ENCODE assay signal across 3 cellular contexts in the genomic region with DNA sequence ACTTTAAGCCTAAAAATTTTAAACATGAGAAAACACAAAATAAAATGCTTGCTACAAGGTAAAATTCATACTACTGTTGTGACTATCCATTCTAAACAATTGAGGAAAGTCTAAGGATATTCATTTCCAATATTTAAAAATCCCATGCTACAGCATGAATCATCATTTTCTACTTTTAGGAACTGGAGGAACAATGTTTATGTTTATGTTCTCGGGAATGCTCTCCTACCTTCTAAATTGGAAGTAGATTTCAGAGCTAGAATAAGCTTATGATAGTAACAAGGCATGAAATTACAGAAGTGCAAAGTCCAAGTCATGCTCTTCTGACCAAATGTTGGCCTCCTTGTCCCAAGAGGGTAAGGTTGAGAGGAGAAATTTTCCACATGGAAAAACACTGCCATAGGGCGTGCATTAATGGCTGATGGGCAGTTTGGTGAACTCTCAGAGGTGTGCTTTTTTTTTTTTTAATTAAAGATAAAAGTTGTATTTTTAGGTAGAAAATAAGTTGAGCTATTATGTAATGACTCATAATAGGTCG.
A peak's percentile ranks its signal among the peaks of the same experiment; 100 is the strongest.
TF ChIP-seq lines count a peak whose summit lies in the region.

No MANE protein-coding gene starts in this region.

TF ChIP-seq in A549, 52 proteins besides CTCF, POLR2A, EP300 and RAD21:
- TF ChIP-seq KDM5A (IDR thresholded peaks at IDR 0.05) (no peak), POLR2AphosphoS2 (conservative IDR thresholded peaks at IDR 0.05; ENCODE audit: low read length) (no peak), ZC3H11A (IDR thresholded peaks at IDR 0.05) (no peak), ZFP36 (IDR thresholded peaks at IDR 0.05; ENCODE audit: borderline replicate concordance, partially characterized antibody) (no peak), RCOR1 (IDR thresholded peaks at IDR 0.05; ENCODE audit: low read depth, low read length) (no peak), RARB (CRISPR knock-in tag; IDR thresholded peaks at IDR 0.05) (no peak), HOXB5 (CRISPR knock-in tag; IDR thresholded peaks at IDR 0.05) (no peak), JUNB (IDR thresholded peaks at IDR 0.05) (no peak), TFCP2L1 (CRISPR knock-in tag; IDR thresholded peaks at IDR 0.05) (no peak), BHLHE40 (IDR thresholded peaks at IDR 0.05; ENCODE audit: low read depth, low read length) (no peak), GATA3 (IDR thresholded peaks at IDR 0.05; ENCODE audit: borderline replicate concordance) (no peak), SMC3 (IDR thresholded peaks at IDR 0.05) (no peak), ESRRA (IDR thresholded peaks at IDR 0.05; ENCODE audit: borderline replicate concordance, low read length) (no peak), PHF8 (IDR thresholded peaks at IDR 0.05; ENCODE audit: borderline replicate concordance, low read depth) (no peak), USF2 (IDR thresholded peaks at IDR 0.05) (no peak)

TF ChIP-seq in IMR-90, 13 proteins besides CTCF, POLR2A, EP300 and RAD21:
- TF ChIP-seq MXI1 (IDR thresholded peaks at IDR 0.05; ENCODE audit: borderline replicate concordance, low read depth, low read length) (no peak), ELK1 (IDR thresholded peaks at IDR 0.05; ENCODE audit: borderline replicate concordance, low read depth, low read length) (no peak), NFE2L2 (IDR thresholded peaks at IDR 0.05; ENCODE audit: low read depth, low read length) (peak; percentile 69), CEBPB (IDR thresholded peaks at IDR 0.05; ENCODE audit: low read depth, low read length) (no peak), RCOR1 (IDR thresholded peaks at IDR 0.05; ENCODE audit: insufficient replicate concordance, low read length) (no peak)

TF ChIP-seq in GM23338, 12 proteins besides CTCF, POLR2A, EP300 and RAD21:
- TF ChIP-seq ZNF331 (CRISPR knock-in tag; IDR thresholded peaks at IDR 0.05; ENCODE audit: low read depth) (no peak), REST (IDR thresholded peaks at IDR 0.05; ENCODE audit: unreplicated experiment) (no peak), CREB1 (CRISPR knock-in tag; IDR thresholded peaks at IDR 0.05; ENCODE audit: low read depth) (no peak), POLR2AphosphoS5 (IDR thresholded peaks at IDR 0.05; ENCODE audit: low read depth) (no peak), JUNB (IDR thresholded peaks at IDR 0.05; ENCODE audit: unreplicated experiment) (no peak), STAT1 (IDR thresholded peaks at IDR 0.05; ENCODE audit: unreplicated experiment) (no peak), ZNF114 (CRISPR knock-in tag; IDR thresholded peaks at IDR 0.05) (no peak), NANOG (IDR thresholded peaks at IDR 0.05; ENCODE audit: borderline replicate concordance) (no peak), EZH2 (IDR thresholded peaks at IDR 0.05; ENCODE audit: low read depth, unreplicated experiment) (no peak), EZH2phosphoT487 (IDR thresholded peaks at IDR 0.05; ENCODE audit: unreplicated experiment) (no peak)
- TF ChIP-seq, protein P1, sequence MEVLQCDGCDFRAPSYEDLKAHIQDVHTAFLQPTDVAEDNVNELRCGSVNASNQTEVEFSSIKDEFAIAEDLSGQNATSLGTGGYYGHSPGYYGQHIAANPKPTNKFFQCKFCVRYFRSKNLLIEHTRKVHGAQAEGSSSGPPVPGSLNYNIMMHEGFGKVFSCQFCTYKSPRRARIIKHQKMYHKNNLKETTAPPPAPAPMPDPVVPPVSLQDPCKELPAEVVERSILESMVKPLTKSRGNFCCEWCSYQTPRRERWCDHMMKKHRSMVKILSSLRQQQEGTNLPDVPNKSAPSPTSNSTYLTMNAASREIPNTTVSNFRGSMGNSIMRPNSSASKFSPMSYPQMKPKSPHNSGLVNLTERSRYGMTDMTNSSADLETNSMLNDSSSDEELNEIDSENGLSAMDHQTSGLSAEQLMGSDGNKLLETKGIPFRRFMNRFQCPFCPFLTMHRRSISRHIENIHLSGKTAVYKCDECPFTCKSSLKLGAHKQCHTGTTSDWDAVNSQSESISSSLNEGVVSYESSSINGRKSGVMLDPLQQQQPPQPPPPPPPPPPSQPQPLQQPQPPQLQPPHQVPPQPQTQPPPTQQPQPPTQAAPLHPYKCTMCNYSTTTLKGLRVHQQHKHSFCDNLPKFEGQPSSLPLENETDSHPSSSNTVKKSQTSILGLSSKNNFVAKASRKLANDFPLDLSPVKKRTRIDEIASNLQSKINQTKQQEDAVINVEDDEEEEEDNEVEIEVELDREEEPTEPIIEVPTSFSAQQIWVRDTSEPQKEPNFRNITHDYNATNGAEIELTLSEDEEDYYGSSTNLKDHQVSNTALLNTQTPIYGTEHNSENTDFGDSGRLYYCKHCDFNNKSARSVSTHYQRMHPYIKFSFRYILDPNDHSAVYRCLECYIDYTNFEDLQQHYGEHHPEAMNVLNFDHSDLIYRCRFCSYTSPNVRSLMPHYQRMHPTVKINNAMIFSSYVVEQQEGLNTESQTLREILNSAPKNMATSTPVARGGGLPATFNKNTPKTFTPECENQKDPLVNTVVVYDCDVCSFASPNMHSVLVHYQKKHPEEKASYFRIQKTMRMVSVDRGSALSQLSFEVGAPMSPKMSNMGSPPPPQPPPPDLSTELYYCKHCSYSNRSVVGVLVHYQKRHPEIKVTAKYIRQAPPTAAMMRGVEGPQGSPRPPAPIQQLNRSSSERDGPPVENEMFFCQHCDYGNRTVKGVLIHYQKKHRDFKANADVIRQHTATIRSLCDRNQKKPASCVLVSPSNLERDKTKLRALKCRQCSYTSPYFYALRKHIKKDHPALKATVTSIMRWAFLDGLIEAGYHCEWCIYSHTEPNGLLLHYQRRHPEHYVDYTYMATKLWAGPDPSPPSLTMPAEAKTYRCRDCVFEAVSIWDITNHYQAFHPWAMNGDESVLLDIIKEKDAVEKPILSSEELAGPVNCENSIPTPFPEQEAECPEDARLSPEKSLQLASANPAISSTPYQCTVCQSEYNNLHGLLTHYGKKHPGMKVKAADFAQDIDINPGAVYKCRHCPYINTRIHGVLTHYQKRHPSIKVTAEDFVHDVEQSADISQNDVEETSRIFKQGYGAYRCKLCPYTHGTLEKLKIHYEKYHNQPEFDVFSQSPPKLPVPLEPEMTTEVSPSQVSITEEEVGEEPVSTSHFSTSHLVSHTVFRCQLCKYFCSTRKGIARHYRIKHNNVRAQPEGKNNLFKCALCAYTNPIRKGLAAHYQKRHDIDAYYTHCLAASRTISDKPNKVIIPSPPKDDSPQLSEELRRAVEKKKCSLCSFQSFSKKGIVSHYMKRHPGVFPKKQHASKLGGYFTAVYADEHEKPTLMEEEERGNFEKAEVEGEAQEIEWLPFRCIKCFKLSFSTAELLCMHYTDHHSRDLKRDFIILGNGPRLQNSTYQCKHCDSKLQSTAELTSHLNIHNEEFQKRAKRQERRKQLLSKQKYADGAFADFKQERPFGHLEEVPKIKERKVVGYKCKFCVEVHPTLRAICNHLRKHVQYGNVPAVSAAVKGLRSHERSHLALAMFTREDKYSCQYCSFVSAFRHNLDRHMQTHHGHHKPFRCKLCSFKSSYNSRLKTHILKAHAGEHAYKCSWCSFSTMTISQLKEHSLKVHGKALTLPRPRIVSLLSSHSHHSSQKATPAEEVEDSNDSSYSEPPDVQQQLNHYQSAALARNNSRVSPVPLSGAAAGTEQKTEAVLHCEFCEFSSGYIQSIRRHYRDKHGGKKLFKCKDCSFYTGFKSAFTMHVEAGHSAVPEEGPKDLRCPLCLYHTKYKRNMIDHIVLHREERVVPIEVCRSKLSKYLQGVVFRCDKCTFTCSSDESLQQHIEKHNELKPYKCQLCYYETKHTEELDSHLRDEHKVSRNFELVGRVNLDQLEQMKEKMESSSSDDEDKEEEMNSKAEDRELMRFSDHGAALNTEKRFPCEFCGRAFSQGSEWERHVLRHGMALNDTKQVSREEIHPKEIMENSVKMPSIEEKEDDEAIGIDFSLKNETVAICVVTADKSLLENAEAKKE (CRISPR knock-in tag; IDR thresholded peaks at IDR 0.05): no peak
- TF ChIP-seq, protein P2, sequence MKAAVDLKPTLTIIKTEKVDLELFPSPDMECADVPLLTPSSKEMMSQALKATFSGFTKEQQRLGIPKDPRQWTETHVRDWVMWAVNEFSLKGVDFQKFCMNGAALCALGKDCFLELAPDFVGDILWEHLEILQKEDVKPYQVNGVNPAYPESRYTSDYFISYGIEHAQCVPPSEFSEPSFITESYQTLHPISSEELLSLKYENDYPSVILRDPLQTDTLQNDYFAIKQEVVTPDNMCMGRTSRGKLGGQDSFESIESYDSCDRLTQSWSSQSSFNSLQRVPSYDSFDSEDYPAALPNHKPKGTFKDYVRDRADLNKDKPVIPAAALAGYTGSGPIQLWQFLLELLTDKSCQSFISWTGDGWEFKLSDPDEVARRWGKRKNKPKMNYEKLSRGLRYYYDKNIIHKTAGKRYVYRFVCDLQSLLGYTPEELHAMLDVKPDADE (IDR thresholded peaks at IDR 0.05): no peak
TF ChIP-seq in GM23338: peak in this region for 0.
